ENCODE assay signal across 18 cellular contexts in genomic region chr9:124149992-124150391, GRCh38.
DNase-seq lines count a peak whose midpoint lies in the region; ATAC-seq and TF ChIP-seq lines count a peak whose summit lies in the region.
"Had no signal": no experiment of that assay in that cellular context is flagged by ENCODE, and none has a peak within 500 bp of the region (broad histone marks: within the 10 kb centered on the region; RNA-seq: fewer than 3 reads in every experiment).

No MANE protein-coding gene starts in this region.

- H3K4me3 ChIP-seq in WERI-Rb-1 (ENCODE audit: low read depth, low read length): no peak overlapping the region
- H3K4me3 ChIP-seq: gastroesophageal sphincter had no signal

- H3K4me3 Mint-ChIP-seq in activated naive CD8-positive, alpha-beta T cell treated with anti-CD3 and anti-CD28 coated beads, Interleukin-2, amount 50 U/mL, for 24 hours: peak overlapping the region; percentile 25
- no peak overlapping the region for H3K4me3 Mint-ChIP-seq in activated naive CD8-positive, alpha-beta T cell treated with anti-CD3 and anti-CD28 coated beads for 36 hours
- H3K4me3 Mint-ChIP-seq in T-cell: no peak overlapping the region
- H3K4me3 Mint-ChIP-seq: activated naive CD4-positive, alpha-beta T cell treated with anti-CD3 and anti-CD28 coated beads, Interleukin-2, amount 50 U/mL, for 24 hours; central memory CD8-positive, alpha-beta T cell; H9; immature natural killer cell had no signal

- no peaks in the 10 kb centered on the region for H3K27me3 ChIP-seq in WERI-Rb-1 (ENCODE audit: insufficient read depth, low read depth, severe bottlenecking)

- DNase-seq in activated naive CD8-positive, alpha-beta T cell treated with anti-CD3 and anti-CD28 coated beads, Interleukin-2, amount 50 U/mL, for 24 hours: no peak
- no peak for DNase-seq in activated naive CD8-positive, alpha-beta T cell treated with anti-CD3 and anti-CD28 coated beads for 36 hours
- peak; percentile 17 for DNase-seq in OCI-M1 (lab: John Stamatoyannopoulos, UW)
- DNase-seq in dermis blood vessel endothelial cell: peak; percentile 19
- peak; percentile 15 for DNase-seq in renal cortical epithelial cell (ENCODE audit: low read depth)
- DNase-seq in NCI-H2081 treated with DMSO at 0.1 percent for 48 hours (lab: John Stamatoyannopoulos, UW): no peak
- no peak for DNase-seq in WERI-Rb-1
- no peak for DNase-seq in T-cell
- DNase-seq: activated CD8-positive, alpha-beta memory T cell treated with anti-CD3 and anti-CD28 coated beads, Interleukin-2, amount 50 U/mL, for 4 hours; H9; immature natural killer cell; NCI-H2171 treated with DMSO at 0.1 percent for 48 hours; NK-92 treated with Interleukin-12 subunit alpha and Interleukin-12 subunit beta, amount 100 ng/mL, for 24 hours; stimulated activated naive CD8-positive, alpha-beta T cell treated with anti-CD3 and anti-CD28 coated beads, Interleukin-15, Interleukin-2, amounts not matched to agents 100 U/mL and 50 U/mL, for 24 hours had no signal

- no peaks in the 10 kb centered on the region for H3K36me3 ChIP-seq in WERI-Rb-1
- H3K36me3 ChIP-seq: gastroesophageal sphincter, neutrophil had no signal

- no peaks in the 10 kb centered on the region for H3K9me3 ChIP-seq in WERI-Rb-1 (ENCODE audit: severe bottlenecking)
- H3K9me3 ChIP-seq: neutrophil had no signal

- peaks cover 9% of the 10 kb centered on the region for H3K4me1 Mint-ChIP-seq in activated naive CD8-positive, alpha-beta T cell treated with anti-CD3 and anti-CD28 coated beads, Interleukin-2, amount 50 U/mL, for 24 hours
- H3K4me1 Mint-ChIP-seq in activated naive CD8-positive, alpha-beta T cell treated with anti-CD3 and anti-CD28 coated beads for 36 hours: no peaks in the 10 kb centered on the region
- H3K4me1 Mint-ChIP-seq in T-cell: peaks cover 0 to 4% (median 0%) of the 10 kb centered on the region in 3 donors
- H3K4me1 Mint-ChIP-seq: activated naive CD4-positive, alpha-beta T cell treated with anti-CD3 and anti-CD28 coated beads, Interleukin-2, amount 50 U/mL, for 24 hours; immature natural killer cell had no signal

- H3K9me3 Mint-ChIP-seq in activated naive CD8-positive, alpha-beta T cell treated with anti-CD3 and anti-CD28 coated beads, Interleukin-2, amount 50 U/mL, for 24 hours: peaks cover 4% of the 10 kb centered on the region
- no peaks in the 10 kb centered on the region for H3K9me3 Mint-ChIP-seq in activated naive CD8-positive, alpha-beta T cell treated with anti-CD3 and anti-CD28 coated beads for 36 hours
- H3K9me3 Mint-ChIP-seq in T-cell: peaks cover 0 to 7% (median 0%) of the 10 kb centered on the region in 3 donors
- H3K9me3 Mint-ChIP-seq: activated naive CD4-positive, alpha-beta T cell treated with anti-CD3 and anti-CD28 coated beads, Interleukin-2, amount 50 U/mL, for 24 hours; central memory CD8-positive, alpha-beta T cell; H9; immature natural killer cell had no signal

- peaks cover 30% of the 10 kb centered on the region for H3K27me3 Mint-ChIP-seq in activated naive CD8-positive, alpha-beta T cell treated with anti-CD3 and anti-CD28 coated beads, Interleukin-2, amount 50 U/mL, for 24 hours
- H3K27me3 Mint-ChIP-seq in activated naive CD8-positive, alpha-beta T cell treated with anti-CD3 and anti-CD28 coated beads for 36 hours: peaks cover 43% of the 10 kb centered on the region
- H3K27me3 Mint-ChIP-seq in T-cell: peaks cover 9 to 18% of the 10 kb centered on the region in 2 donors

- no peak for TF ChIP-seq CTCF in WERI-Rb-1 (IDR thresholded peaks at IDR 0.05; ENCODE audit: low read depth, low read length)

- no peaks in the 10 kb centered on the region for H3K36me3 Mint-ChIP-seq in activated naive CD8-positive, alpha-beta T cell treated with anti-CD3 and anti-CD28 coated beads, Interleukin-2, amount 50 U/mL, for 24 hours (ENCODE audit: low read depth)
- no peaks in the 10 kb centered on the region for H3K36me3 Mint-ChIP-seq in activated naive CD8-positive, alpha-beta T cell treated with anti-CD3 and anti-CD28 coated beads for 36 hours
- H3K36me3 Mint-ChIP-seq in T-cell: no peaks in the 10 kb centered on the region
- H3K36me3 Mint-ChIP-seq: activated naive CD4-positive, alpha-beta T cell treated with anti-CD3 and anti-CD28 coated beads, Interleukin-2, amount 50 U/mL, for 24 hours; immature natural killer cell had no signal

- CTCF ChIA-PET in T-cell (lab: Charles Lee): no interaction called here

- POLR2A ChIA-PET in T-cell (lab: Charles Lee): no interaction called here

- no peak overlapping the region for H3K27ac Mint-ChIP-seq in activated naive CD8-positive, alpha-beta T cell treated with anti-CD3 and anti-CD28 coated beads, Interleukin-2, amount 50 U/mL, for 24 hours
- H3K27ac Mint-ChIP-seq in activated naive CD8-positive, alpha-beta T cell treated with anti-CD3 and anti-CD28 coated beads for 36 hours: no peak overlapping the region
- no peak overlapping the region for H3K27ac Mint-ChIP-seq in T-cell
- H3K27ac Mint-ChIP-seq: activated naive CD4-positive, alpha-beta T cell treated with anti-CD3 and anti-CD28 coated beads, Interleukin-2, amount 50 U/mL, for 24 hours; H9; immature natural killer cell had no signal

- H3K27ac ChIP-seq in WERI-Rb-1: no peak overlapping the region
- H3K27ac ChIP-seq: gastroesophageal sphincter, neutrophil had no signal

- no peak for ATAC-seq in activated naive CD8-positive, alpha-beta T cell treated with anti-CD3 and anti-CD28 coated beads, Interleukin-2, amount 50 U/mL, for 24 hours
- no peak for ATAC-seq in T-cell (replicated peaks in 1 of 4)
- ATAC-seq: gastroesophageal sphincter; stimulated activated naive CD8-positive, alpha-beta T cell treated with anti-CD3 and anti-CD28 coated beads, Interleukin-15, Interleukin-2, amounts not matched to agents 100 U/mL and 50 U/mL, for 24 hours had no signal

Comparison
In these comparisons a context has a peak if more than half of its experiments do, and no peak if none do; other contexts are left out.
1. DNase-seq: peak in OCI-M1 (single experiment), dermis blood vessel endothelial cell (single experiment) and renal cortical epithelial cell (single experiment); none in activated naive CD8-positive, alpha-beta T cell treated with anti-CD3 and anti-CD28 coated beads, Interleukin-2, amount 50 U/mL, for 24 hours (single experiment), activated naive CD8-positive, alpha-beta T cell treated with anti-CD3 and anti-CD28 coated beads for 36 hours (single experiment), NCI-H2081 treated with DMSO at 0.1 percent for 48 hours (single experiment), WERI-Rb-1 (single experiment) and T-cell (0 of 34).